In the genomic region with DNA sequence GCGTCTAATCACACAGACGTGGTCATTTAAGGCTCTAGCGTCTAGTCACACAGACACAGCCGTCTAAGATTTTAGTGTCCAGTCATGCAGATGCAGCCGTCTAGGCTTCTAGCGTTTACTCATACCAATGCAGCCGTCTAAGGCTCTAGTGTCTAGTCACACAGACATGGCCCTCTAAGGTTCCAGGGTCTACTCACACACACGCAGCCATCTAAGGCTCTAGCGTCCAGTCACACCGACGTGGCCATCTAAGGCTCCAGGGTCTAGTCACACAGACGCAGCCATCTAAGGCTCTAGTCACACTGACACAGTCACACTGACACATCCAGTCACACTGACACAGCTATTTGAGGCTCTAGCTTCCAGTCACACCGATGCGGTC, we compare ENCODE assay signal across 2 cellular contexts.
TF ChIP-seq lines count a peak whose summit lies in the region.

No MANE protein-coding gene starts in this region.

TF ChIP-seq in IMR-90, 13 proteins besides CTCF, POLR2A, EP300 and RAD21:
- TF ChIP-seq MAFK (IDR thresholded peaks at IDR 0.05; ENCODE audit: low read depth, low read length) (no peak), MAZ (IDR thresholded peaks at IDR 0.05; ENCODE audit: borderline replicate concordance, low read depth, low read length) (no peak)

TF ChIP-seq in H1, 55 proteins besides CTCF, POLR2A, EP300 and RAD21:
- TF ChIP-seq CHD7 (IDR thresholded peaks at IDR 0.05; ENCODE audit: insufficient replicate concordance, low read length) (no peak), SIRT6 (IDR thresholded peaks at IDR 0.05; ENCODE audit: low read length) (no peak), E2F6 (IDR thresholded peaks at IDR 0.05) (no peak), SP4 (IDR thresholded peaks at IDR 0.05; ENCODE audit: low read length) (no peak), TAF1 (IDR thresholded peaks at IDR 0.05; ENCODE audit: low read depth, low read length) (no peak), SP2 (IDR thresholded peaks at IDR 0.05; ENCODE audit: low read length) (no peak), JUN (IDR thresholded peaks at IDR 0.05; ENCODE audit: low read depth, low read length) (no peak), POLR2AphosphoS5 (IDR thresholded peaks at IDR 0.05; ENCODE audit: low read depth, low read length) (no peak), POU5F1 (IDR thresholded peaks at IDR 0.05; ENCODE audit: low read depth, low read length) (no peak), CHD2 (IDR thresholded peaks at IDR 0.05; ENCODE audit: low read length) (no peak), CBX8 (IDR thresholded peaks at IDR 0.05; ENCODE audit: borderline replicate concordance, low read depth, low read length) (no peak), ASH2L (IDR thresholded peaks at IDR 0.05; ENCODE audit: low read length) (no peak), EZH2 (IDR thresholded peaks at IDR 0.05; ENCODE audit: low read depth, low read length, severe bottlenecking) (no peak)
